ENCODE assay signal across 8 cellular contexts in genomic region chr6:166382500-166382932, GRCh38. TPM values are rescaled to one million over a fixed set of nuclear protein-coding genes. Genes with fewer than 3 reads are reported as not detected.
DNase-seq lines count a peak whose midpoint lies in the region; ATAC-seq lines count a peak whose summit lies in the region.

No MANE protein-coding gene starts in this region.

- peaks cover 1% of the 10 kb centered on the region for H3K36me3 Mint-ChIP-seq in activated T-helper 1 cell treated with anti-CD3 and anti-CD28 coated beads, Interleukin-12 subunit alpha, Interleukin-12 subunit beta, Interleukin-2, Interleukin-4 antibody, amounts not matched to agents 30 ng/mL and 10 ng/mL and 1 ng/mL, durations not matched to agents 14 hours and 24 hours and 36 hours (ENCODE audit: low read depth)

- H3K27ac Mint-ChIP-seq in activated T-helper 1 cell treated with anti-CD3 and anti-CD28 coated beads, Interleukin-12 subunit alpha, Interleukin-12 subunit beta, Interleukin-2, Interleukin-4 antibody, amounts not matched to agents 30 ng/mL and 10 ng/mL and 1 ng/mL, durations not matched to agents 14 hours and 24 hours and 36 hours = peak overlapping the region; percentile 29
- H3K27ac Mint-ChIP-seq in stimulated activated naive CD8-positive, alpha-beta T cell treated with anti-CD3 and anti-CD28 coated beads, Interleukin-15, amount 100 ng/mL, for 72 hours = peak overlapping the region in 1 of 2 donors; percentile 88

- H3K4me3 ChIP-seq in iPS-11a (ENCODE audit: low read depth, low read length) = peak overlapping the region; percentile 67

- peaks cover 6% of the 10 kb centered on the region for H3K27me3 Mint-ChIP-seq in activated T-helper 1 cell treated with anti-CD3 and anti-CD28 coated beads, Interleukin-12 subunit alpha, Interleukin-12 subunit beta, Interleukin-2, Interleukin-4 antibody, amounts not matched to agents 30 ng/mL and 10 ng/mL and 1 ng/mL, durations not matched to agents 14 hours and 24 hours and 36 hours (ENCODE audit: insufficient read depth)
- H3K27me3 Mint-ChIP-seq in stimulated activated naive CD8-positive, alpha-beta T cell treated with anti-CD3 and anti-CD28 coated beads, Interleukin-15, amount 100 ng/mL, for 72 hours = no peaks in the 10 kb centered on the region

- no peaks in the 10 kb centered on the region for H3K9me3 Mint-ChIP-seq in activated T-helper 1 cell treated with anti-CD3 and anti-CD28 coated beads, Interleukin-12 subunit alpha, Interleukin-12 subunit beta, Interleukin-2, Interleukin-4 antibody, amounts not matched to agents 30 ng/mL and 10 ng/mL and 1 ng/mL, durations not matched to agents 14 hours and 24 hours and 36 hours
- no peaks in the 10 kb centered on the region for H3K9me3 Mint-ChIP-seq in stimulated activated naive CD8-positive, alpha-beta T cell treated with anti-CD3 and anti-CD28 coated beads, Interleukin-15, amount 100 ng/mL, for 72 hours

- DNase-seq in activated T-helper 1 cell treated with anti-CD3 and anti-CD28 coated beads, Interleukin-12 subunit alpha, Interleukin-12 subunit beta, Interleukin-2, Interleukin-4 antibody, amounts not matched to agents 30 ng/mL and 10 ng/mL and 1 ng/mL, durations not matched to agents 14 hours and 24 hours and 36 hours (ENCODE audit: low spot score) = no peak
- DNase-seq in stimulated activated naive CD8-positive, alpha-beta T cell treated with anti-CD3 and anti-CD28 coated beads, Interleukin-15, amount 100 ng/mL, for 72 hours = no peak
- DNase-seq in CD1c-positive myeloid dendritic cell (ENCODE audit: extremely low spot score) (no peak), SHP77 (lab: John Stamatoyannopoulos, UW) (no peak)

- ATAC-seq in GM18868 (IDR thresholded peaks at IDR 0.05; ENCODE audit: unreplicated experiment) = peak; percentile 1
- peak; percentile 16 for ATAC-seq in HG02943 (IDR thresholded peaks at IDR 0.05; ENCODE audit: low read depth, unreplicated experiment)
- peak; percentile 53 for ATAC-seq in stimulated activated naive CD8-positive, alpha-beta T cell treated with anti-CD3 and anti-CD28 coated beads, Interleukin-15, amount 100 ng/mL, for 72 hours
- no peak for ATAC-seq in GM21515 (IDR thresholded peaks at IDR 0.05; ENCODE audit: unreplicated experiment)

- intact Hi-C loops in activated T-helper 1 cell treated with anti-CD3 and anti-CD28 coated beads, Interleukin-12 subunit alpha, Interleukin-12 subunit beta, Interleukin-2, Interleukin-4 antibody, amounts not matched to agents 30 ng/mL and 10 ng/mL and 1 ng/mL, durations not matched to agents 14 hours and 24 hours and 36 hours (cut with micrococcal nuclease) = loop anchor here (1.0 to 5.0 kb wide), 6 partner anchors 32 to 1445 kb away; partner anchors contain the start of genes AFDN, CEP43 and RNASET2

- H3K4me3 Mint-ChIP-seq in activated T-helper 1 cell treated with anti-CD3 and anti-CD28 coated beads, Interleukin-12 subunit alpha, Interleukin-12 subunit beta, Interleukin-2, Interleukin-4 antibody, amounts not matched to agents 30 ng/mL and 10 ng/mL and 1 ng/mL, durations not matched to agents 14 hours and 24 hours and 36 hours = peak overlapping the region; percentile 91
- H3K4me3 Mint-ChIP-seq in stimulated activated naive CD8-positive, alpha-beta T cell treated with anti-CD3 and anti-CD28 coated beads, Interleukin-15, amount 100 ng/mL, for 72 hours = peak overlapping the region; percentile 88 to 94

- H3K4me1 Mint-ChIP-seq in activated T-helper 1 cell treated with anti-CD3 and anti-CD28 coated beads, Interleukin-12 subunit alpha, Interleukin-12 subunit beta, Interleukin-2, Interleukin-4 antibody, amounts not matched to agents 30 ng/mL and 10 ng/mL and 1 ng/mL, durations not matched to agents 14 hours and 24 hours and 36 hours (ENCODE audit: low read depth) = peaks cover 19% of the 10 kb centered on the region
- H3K4me1 Mint-ChIP-seq in stimulated activated naive CD8-positive, alpha-beta T cell treated with anti-CD3 and anti-CD28 coated beads, Interleukin-15, amount 100 ng/mL, for 72 hours = peaks cover 12% of the 10 kb centered on the region

RNA-seq across cellular contexts. Expression of gene MPC1, which starts 0.2 kb away (rescaled TPM):
- total RNA-seq in activated T-helper 1 cell treated with anti-CD3 and anti-CD28 coated beads, Interleukin-12 subunit alpha, Interleukin-12 subunit beta, Interleukin-2, Interleukin-4 antibody, amounts not matched to agents 30 ng/mL and 10 ng/mL and 1 ng/mL, durations not matched to agents 14 hours and 24 hours and 36 hours = 17.3 and 19.1 TPM in 2 replicates

RNA-seq across cellular contexts. Expression of gene SFT2D1, which starts 40.2 kb away (rescaled TPM):
- total RNA-seq in activated T-helper 1 cell treated with anti-CD3 and anti-CD28 coated beads, Interleukin-12 subunit alpha, Interleukin-12 subunit beta, Interleukin-2, Interleukin-4 antibody, amounts not matched to agents 30 ng/mL and 10 ng/mL and 1 ng/mL, durations not matched to agents 14 hours and 24 hours and 36 hours = 57.6 and 63.3 TPM in 2 replicates
